Comparison of ENCODE assay signal across 11 cellular contexts in genomic region chr15:89016549-89017041, GRCh38.
DNase-seq lines count a peak whose midpoint lies in the region; ATAC-seq and TF ChIP-seq lines count a peak whose summit lies in the region.
"Had no signal": no experiment of that assay in that cellular context is flagged by ENCODE, and none has a peak within 500 bp of the region (broad histone marks: within the 10 kb centered on the region; RNA-seq: fewer than 3 reads in every experiment).

No MANE protein-coding gene starts in this region.

- TF ChIP-seq CTCF in natural killer cell (IDR thresholded peaks at IDR 0.05) (no peak), breast epithelium (IDR thresholded peaks at IDR 0.05) (no peak)

- H3K4me3 Mint-ChIP-seq in natural killer cell treated with Interleukin-12 subunit alpha and Interleukin-12 subunit beta and Interleukin-15 and Interleukin-18, amount 100 ng/mL, for 72 hours = peak overlapping the region; percentile 36
- no peak overlapping the region for H3K4me3 Mint-ChIP-seq in natural killer cell

- H2BK12ac ChIP-seq in mesenchymal stem cell (ENCODE audit: low read length in 2 of 2) = no peak overlapping the region

- H3K4me3 ChIP-seq in breast epithelium (peak overlapping the region in 2 of 3 donors; percentile 30 to 63), mesenchymal stem cell (ENCODE audit: insufficient read depth in 1 of 2, low read depth in 1 of 2, low read length in 2 of 2) (peak overlapping the region in 1 of 2 experiments; percentile 72)

- no peak overlapping the region for H2BK15ac ChIP-seq in mesenchymal stem cell (ENCODE audit: low read depth, poor library complexity, severe bottlenecking)

- no peak for ATAC-seq in natural killer cell treated with Interleukin-12 subunit alpha and Interleukin-12 subunit beta and Interleukin-15 and Interleukin-18, amount 100 ng/mL, for 72 hours
- no peak for ATAC-seq in natural killer cell

- H4K8ac ChIP-seq in mesenchymal stem cell (ENCODE audit: low read length) = no peak overlapping the region

- H3K27me3 ChIP-seq in breast epithelium (no peaks in the 10 kb centered on the region), mesenchymal stem cell (ENCODE audit: control insufficient read depth in 1 of 2, insufficient read depth in 1 of 2, low read length in 2 of 2) (peaks cover 0 to 10% of the 10 kb centered on the region in 2 experiments)

- no peak overlapping the region for H3K4ac ChIP-seq in mesenchymal stem cell (ENCODE audit: low read depth in 1 of 2, low read length in 2 of 2)

- DNase-seq in natural killer cell treated with Interleukin-12 subunit alpha and Interleukin-12 subunit beta and Interleukin-15 and Interleukin-18, amount 100 ng/mL, for 72 hours (ENCODE audit: low spot score) = no peak
- DNase-seq in natural killer cell (no peak), breast epithelium (ENCODE audit: low spot score in 2 of 2) (peak in 1 of 2 donors; percentile 86), mesenchymal stem cell (no peak), T-helper 9 cell (no peak), SIG-M5 (lab: John Stamatoyannopoulos, UW) (no peak), H4 (ENCODE audit: low spot score) (no peak), NCI-H2107 (lab: John Stamatoyannopoulos, UW) (no peak)
- DNase-seq: SHP77; stimulated activated naive CD8-positive, alpha-beta T cell treated with anti-CD3 and anti-CD28 coated beads, Interleukin-15, amount 100 ng/mL, for 72 hours had no signal

- no peak overlapping the region for H3K18ac ChIP-seq in mesenchymal stem cell (ENCODE audit: low read depth in 1 of 2, low read length in 2 of 2)

- 87% methylated on average over 10 of the region's 10 CpGs for WGBS in mesenchymal stem cell

- no peaks in the 10 kb centered on the region for H3K79me1 ChIP-seq in mesenchymal stem cell (replicated peaks; ENCODE audit: low read length, poor library complexity, severe bottlenecking)

- H2BK5ac ChIP-seq in mesenchymal stem cell (ENCODE audit: low read depth, low read length, poor library complexity, severe bottlenecking) = no peak overlapping the region

- H2AK5ac ChIP-seq in mesenchymal stem cell (ENCODE audit: low read length, severe bottlenecking) = no peak overlapping the region

- no peaks in the 10 kb centered on the region for H3K9me3 Mint-ChIP-seq in natural killer cell treated with Interleukin-12 subunit alpha and Interleukin-12 subunit beta and Interleukin-15 and Interleukin-18, amount 100 ng/mL, for 72 hours
- H3K9me3 Mint-ChIP-seq in natural killer cell = no peaks in the 10 kb centered on the region

- H3K27ac ChIP-seq in breast epithelium (peak overlapping the region; percentile 85 to 89), mesenchymal stem cell (ENCODE audit: low read length, poor library complexity, severe bottlenecking) (no peak overlapping the region)
- H3K27ac ChIP-seq: left lung had no signal

- H3K27ac Mint-ChIP-seq in natural killer cell treated with Interleukin-12 subunit alpha and Interleukin-12 subunit beta and Interleukin-15 and Interleukin-18, amount 100 ng/mL, for 72 hours = no peak overlapping the region
- H3K27ac Mint-ChIP-seq in natural killer cell = no peak overlapping the region

- intact Hi-C loops in natural killer cell (cut with micrococcal nuclease) (loop anchor here (1.0 to 5.0 kb wide), 2 partner anchors 112 to 394 kb away; partner anchors contain the start of gene AEN), breast epithelium (cut with DNase I; ENCODE audit: low total_unique reads) (loop anchor here (5.0 kb wide), 1 partner anchor 109 kb away; no protein-coding TSS in a partner anchor)

- no peaks in the 10 kb centered on the region for H3K36me3 Mint-ChIP-seq in natural killer cell treated with Interleukin-12 subunit alpha and Interleukin-12 subunit beta and Interleukin-15 and Interleukin-18, amount 100 ng/mL, for 72 hours
- no peaks in the 10 kb centered on the region for H3K36me3 Mint-ChIP-seq in natural killer cell

- H2AFZ ChIP-seq in mesenchymal stem cell (ENCODE audit: low read depth, low read length) = no peak overlapping the region

- TF ChIP-seq POLR2A in breast epithelium (IDR thresholded peaks at IDR 0.05) = no peak

- no peak overlapping the region for H3K23ac ChIP-seq in mesenchymal stem cell (ENCODE audit: low read length in 2 of 2)

- H3K4me1 Mint-ChIP-seq in natural killer cell treated with Interleukin-12 subunit alpha and Interleukin-12 subunit beta and Interleukin-15 and Interleukin-18, amount 100 ng/mL, for 72 hours (ENCODE audit: low read depth in 2 of 2) = peaks cover 10 to 15% of the 10 kb centered on the region in 2 donors
- H3K4me1 Mint-ChIP-seq in natural killer cell = peaks cover 8 to 11% of the 10 kb centered on the region in 2 donors

- H3K4me1 ChIP-seq in breast epithelium (no peaks in the 10 kb centered on the region), mesenchymal stem cell (ENCODE audit: control insufficient read depth, insufficient read depth, low read depth, low read length) (peaks cover 5% of the 10 kb centered on the region)

- H3K36me3 ChIP-seq in breast epithelium (no peaks in the 10 kb centered on the region), mesenchymal stem cell (ENCODE audit: control insufficient read depth in 1 of 2, insufficient read depth in 2 of 2, low read depth in 1 of 2, low read length in 2 of 2) (no peaks in the 10 kb centered on the region)
- H3K36me3 ChIP-seq: left lung had no signal

- peak overlapping the region; percentile 79 for H3K9ac ChIP-seq in mesenchymal stem cell (ENCODE audit: low read length)

- no peak overlapping the region for H3K14ac ChIP-seq in mesenchymal stem cell (ENCODE audit: low read length in 2 of 2)

- no peak overlapping the region for H4K91ac ChIP-seq in mesenchymal stem cell (ENCODE audit: low read length)

- peaks cover 36 to 38% of the 10 kb centered on the region in 2 donors for H3K27me3 Mint-ChIP-seq in natural killer cell treated with Interleukin-12 subunit alpha and Interleukin-12 subunit beta and Interleukin-15 and Interleukin-18, amount 100 ng/mL, for 72 hours
- peaks cover 27 to 61% of the 10 kb centered on the region in 2 donors for H3K27me3 Mint-ChIP-seq in natural killer cell (ENCODE audit: low read depth in 2 of 2)

- H3K9me3 ChIP-seq in breast epithelium (no peaks in the 10 kb centered on the region), mesenchymal stem cell (ENCODE audit: control insufficient read depth, low read length) (peaks cover 5% of the 10 kb centered on the region)
- H3K9me3 ChIP-seq: left lung had no signal

- no peak overlapping the region for H2BK120ac ChIP-seq in mesenchymal stem cell (ENCODE audit: low read depth, low read length)

- H3K4me2 ChIP-seq in mesenchymal stem cell (ENCODE audit: low read length, poor library complexity, severe bottlenecking) = no peak overlapping the region
